ENCODE assay signal across 9 cellular contexts in the genomic region with DNA sequence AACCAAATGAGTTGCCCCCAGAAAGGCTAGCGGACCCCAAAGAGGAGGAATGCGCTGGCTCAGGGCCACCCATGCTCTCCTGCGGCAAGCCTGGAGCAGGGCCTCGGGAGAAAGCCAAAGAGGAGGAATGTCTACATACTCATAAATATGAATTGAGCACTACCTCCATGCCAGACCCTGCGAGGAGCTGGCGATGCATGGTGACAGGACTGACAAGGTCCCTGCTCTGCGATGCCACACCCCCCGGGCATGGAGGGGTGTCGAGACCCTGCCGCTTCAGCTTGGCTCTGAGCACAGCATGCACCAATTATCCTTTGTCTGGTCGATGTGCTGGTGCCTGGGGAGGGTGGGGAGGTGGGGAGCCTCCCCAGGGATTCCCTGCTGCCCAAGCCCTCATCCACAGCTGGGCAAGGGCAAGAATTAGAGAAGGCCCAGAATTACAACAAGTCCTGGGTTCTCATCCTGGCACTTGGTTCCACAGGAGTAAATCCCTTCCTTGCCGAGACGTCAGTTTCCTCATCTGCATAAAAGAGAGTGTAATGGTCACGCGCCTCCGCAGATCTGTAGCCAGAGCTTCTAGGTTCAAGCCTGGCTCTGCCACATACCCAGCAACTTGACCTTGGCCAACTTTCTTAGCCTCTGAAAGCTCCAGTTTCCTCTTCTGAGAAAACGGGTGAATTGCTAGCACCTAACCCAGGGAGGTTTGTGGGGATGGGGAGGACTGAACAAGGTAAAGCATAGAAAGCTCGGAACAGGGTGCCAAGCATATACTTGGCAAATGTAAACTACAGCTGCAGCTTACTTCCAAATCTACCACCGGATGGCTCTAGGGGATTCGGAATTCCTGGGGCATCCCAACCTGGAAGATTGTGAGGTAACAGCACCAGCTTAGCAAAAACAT.
DNase-seq lines count a peak whose midpoint lies in the region; ATAC-seq, FAIRE-seq and TF ChIP-seq lines count a peak whose summit lies in the region.
"Had no signal": no experiment of that assay in that cellular context is flagged by ENCODE, and none has a peak within 500 bp of the region (broad histone marks: within the 10 kb centered on the region; RNA-seq: fewer than 3 reads in every experiment).

No MANE protein-coding gene starts in this region.

- H2BK15ac ChIP-seq in IMR-90 (ENCODE audit: low read depth, low read length) = no peak overlapping the region

- no peak overlapping the region for H2AK5ac ChIP-seq in IMR-90 (ENCODE audit: low read depth, low read length)

- H3K36me3 ChIP-seq in IMR-90 (ENCODE audit: control insufficient read depth, insufficient read depth, low read length) = no peaks in the 10 kb centered on the region
- H3K36me3 ChIP-seq in fibroblast of lung (ENCODE audit: control insufficient read depth, insufficient read depth, low read length) = no peaks in the 10 kb centered on the region
- H3K36me3 ChIP-seq: SJCRH30 had no signal

- ATAC-seq in GM19351 (IDR thresholded peaks at IDR 0.05; ENCODE audit: unreplicated experiment) (peak; percentile 4), IMR-90 (ENCODE audit: low read depth) (peak; percentile 48)

- in situ Hi-C loops in IMR-90 (cut with MboI; ENCODE audit: low sequenced_read_pairs) = loop anchor here (5.0 to 10.0 kb wide), 2 partner anchors 480 to 1437 kb away; no protein-coding TSS in a partner anchor

- peak overlapping the region; percentile 22; the same call in 1 of the 2 replicates for H4K5ac ChIP-seq in IMR-90 (ENCODE audit: low read depth, low read length)

- H3K27me3 ChIP-seq in IMR-90 (ENCODE audit: control insufficient read depth, insufficient read depth, low read length) (no peaks in the 10 kb centered on the region; the same call in 1 of the 2 replicates), fibroblast of lung (ENCODE audit: control insufficient read depth, insufficient read depth, low read length) (no peaks in the 10 kb centered on the region)
- H3K27me3 ChIP-seq: SJCRH30 had no signal

- H4K20me1 ChIP-seq in IMR-90 (ENCODE audit: insufficient read depth, low read length) (no peaks in the 10 kb centered on the region), fibroblast of lung (ENCODE audit: control insufficient read depth, extremely low read depth, insufficient read depth, low read length) (no peaks in the 10 kb centered on the region)

- no peak overlapping the region for H3K27ac Mint-ChIP-seq in progenitor cell of endocrine pancreas
- H3K27ac Mint-ChIP-seq: memory B cell had no signal

- TF ChIP-seq CTCF in IMR-90 (conservative IDR thresholded peaks at IDR 0.05; ENCODE audit: low read depth, low read length) (no peak), fibroblast of lung (conservative IDR thresholded peaks at IDR 0.05 in 1 of 2, IDR thresholded peaks at IDR 0.05 in 1 of 2; ENCODE audit: low read depth in 1 of 2, low read length in 2 of 2) (no peak), progenitor cell of endocrine pancreas (IDR thresholded peaks at IDR 0.05; ENCODE audit: unreplicated experiment) (no peak)

- dilution Hi-C loops in IMR-90 (cut with HindIII; ENCODE audit: low sequenced_read_pairs, unreplicated experiment) = no loop called here

- H2AK9ac ChIP-seq in IMR-90 (replicated peaks; ENCODE audit: low read depth, low read length, poor library complexity) = no peak overlapping the region

- WGBS in IMR-90 (ENCODE audit: extremely low coverage in 2 of 2, insufficient read length in 1 of 2), 2 experiments = 79% methylated on average over 5 of the region's 20 CpGs; no CpG with 5 or more reads in 1 of the 2 experiments

- peak overlapping the region; percentile 43 for H4K91ac ChIP-seq in IMR-90 (ENCODE audit: insufficient read depth, low read depth, low read length)

- H3K56ac ChIP-seq in IMR-90 (ENCODE audit: extremely low read depth, insufficient read depth, low read length) = no peak overlapping the region

- peak overlapping the region; percentile 56 for H3K4me3 Mint-ChIP-seq in progenitor cell of endocrine pancreas (ENCODE audit: low read depth)
- H3K4me3 Mint-ChIP-seq: memory B cell had no signal

- TF ChIP-seq POLR2A in IMR-90 (IDR thresholded peaks at IDR 0.05; ENCODE audit: low read depth, low read length) = no peak
- no peak for TF ChIP-seq POLR2A in GM12892 (IDR thresholded peaks at IDR 0.05; ENCODE audit: low read depth, low read length)

- peak overlapping the region; percentile 58; the same call in 1 of the 2 replicates for H3K4ac ChIP-seq in IMR-90 (ENCODE audit: low read depth, low read length)

- DNase-seq in IMR-90 = no peak
- no peak for DNase-seq in fibroblast of lung (ENCODE audit: low read depth in 2 of 2)
- DNase-seq in progenitor cell of endocrine pancreas (ENCODE audit: low spot score, unreplicated experiment) = no peak
- DNase-seq in HuH-7 (ENCODE audit: low spot score) = no peak
- no peak for DNase-seq in GF-D8 (lab: John Stamatoyannopoulos, UW)
- no peak for DNase-seq in GM12892 (ENCODE audit: insufficient read length)

- H3K9me3 ChIP-seq in IMR-90 (ENCODE audit: control insufficient read depth, insufficient read depth, low read length) = no peaks in the 10 kb centered on the region
- no peaks in the 10 kb centered on the region for H3K9me3 ChIP-seq in fibroblast of lung (ENCODE audit: control insufficient read depth, insufficient read depth, low read depth, low read length)
- H3K9me3 ChIP-seq: SJCRH30 had no signal

- peaks cover 3% of the 10 kb centered on the region; the same call in 1 of the 2 replicates for H3K9me1 ChIP-seq in IMR-90 (ENCODE audit: insufficient read depth, low read length)

- no peaks in the 10 kb centered on the region for H3K79me1 ChIP-seq in IMR-90 (ENCODE audit: low read depth in 1 of 2, low read length in 2 of 2)

- H3K36me3 Mint-ChIP-seq in progenitor cell of endocrine pancreas (ENCODE audit: insufficient read depth) = no peaks in the 10 kb centered on the region
- H3K36me3 Mint-ChIP-seq: memory B cell had no signal

- POLR2A ChIA-PET in IMR-90 (lab: Charles Lee; ENCODE audit: unreplicated experiment) = no interaction called here

- peaks cover 11% of the 10 kb centered on the region for H3K4me1 ChIP-seq in IMR-90 (ENCODE audit: control insufficient read depth, insufficient read depth, low read length)
- peaks cover 16% of the 10 kb centered on the region for H3K4me1 ChIP-seq in fibroblast of lung (ENCODE audit: control insufficient read depth, extremely low read depth, insufficient read depth, low read length)
- H3K4me1 ChIP-seq: SJCRH30 had no signal

- peak overlapping the region; percentile 74 for H2BK120ac ChIP-seq in IMR-90 (ENCODE audit: low read depth, low read length)

- H3K18ac ChIP-seq in IMR-90 (ENCODE audit: low read depth, low read length) = 0 out of 2 replicates have a peak overlapping the region, but pooled peaks have one; percentile 23

- no peak overlapping the region for H3K14ac ChIP-seq in IMR-90 (replicated peaks; ENCODE audit: low read depth, low read length)

- CTCF ChIA-PET in IMR-90 (lab: Yijun Ruan, JAX) = interaction anchor here (0.6 to 2.2 kb wide), 16 partner anchors 9 to 1450 kb away, joined by 3 to 27 read pairs (median 4); a partner anchor contains a TSS

- H4K8ac ChIP-seq in IMR-90 (ENCODE audit: low read depth in 2 of 2, low read length in 2 of 2) = peak overlapping the region in 1 of 2 experiments; percentile 34; a peak in 1 of 4 replicates

- H2BK20ac ChIP-seq in IMR-90 (ENCODE audit: low read depth, low read length) = peak overlapping the region; percentile 53; the same call in 1 of the 2 replicates

- no peak overlapping the region for H3K23ac ChIP-seq in IMR-90 (ENCODE audit: low read depth, low read length)

- H3K27me3 Mint-ChIP-seq in progenitor cell of endocrine pancreas = peaks cover 7% of the 10 kb centered on the region

- no peak for TF ChIP-seq RAD21 in IMR-90 (IDR thresholded peaks at IDR 0.05; ENCODE audit: low read length)

- H3K27ac ChIP-seq in IMR-90 (ENCODE audit: insufficient read depth, low read length) (no peak overlapping the region), fibroblast of lung (ENCODE audit: insufficient read depth, low read length) (no peak overlapping the region)
- H3K27ac ChIP-seq: SJCRH30 had no signal

- no TSS peak for BruUV-seq in IMR-90 (replicated peaks; lab: Mats Ljungman, UMichigan)

- peaks cover 4% of the 10 kb centered on the region for H3K4me1 Mint-ChIP-seq in progenitor cell of endocrine pancreas (ENCODE audit: low read depth)

- H3K4me2 ChIP-seq in IMR-90 (ENCODE audit: low read depth, low read length) (peak overlapping the region; percentile 48), fibroblast of lung (ENCODE audit: extremely low read depth, insufficient read depth, low read length) (peak overlapping the region; percentile 41)

- H3K9ac ChIP-seq in IMR-90 (ENCODE audit: low read depth, low read length) = 0 out of 2 replicates have a peak overlapping the region, but pooled peaks have one; percentile 1
- H3K9ac ChIP-seq in fibroblast of lung (ENCODE audit: insufficient read depth, low read length) = no peak overlapping the region

- FAIRE-seq in GM12892 (lab: Jason Lieb, UNC) = no peak

- H2AFZ ChIP-seq in IMR-90 (replicated peaks; ENCODE audit: low read length, poor library complexity) = peak overlapping the region; percentile 90
- H2AFZ ChIP-seq in fibroblast of lung (ENCODE audit: low read length) = peak overlapping the region; percentile 54

- no peaks in the 10 kb centered on the region for H3K79me2 ChIP-seq in fibroblast of lung (ENCODE audit: control insufficient read depth, insufficient read depth, low read length)

- H2BK5ac ChIP-seq in IMR-90 (ENCODE audit: low read depth, low read length, poor library complexity, severe bottlenecking) = no peak overlapping the region

- intact Hi-C loops in IMR-90 (cut with micrococcal nuclease) = loop anchor here (1.0 to 10.0 kb wide), 5 partner anchors 137 to 1820 kb away; no protein-coding TSS in a partner anchor

- H3K4me3 ChIP-seq in IMR-90 (ENCODE audit: insufficient read depth, low read depth, low read length) (no peak overlapping the region), fibroblast of lung (replicated peaks in 1 of 4; ENCODE audit: control extremely low read depth in 1 of 4, insufficient read depth in 1 of 4, low read depth in 3 of 4, low read length in 4 of 4) (peak overlapping the region in 2 of 4 experiments; percentile 21 to 41)
- H3K4me3 ChIP-seq: SJCRH30 had no signal

- no peaks in the 10 kb centered on the region for H3K9me3 Mint-ChIP-seq in progenitor cell of endocrine pancreas (ENCODE audit: low read depth)
- H3K9me3 Mint-ChIP-seq: memory B cell had no signal

TF ChIP-seq in IMR-90, 13 proteins besides CTCF, POLR2A, EP300 and RAD21:
- TF ChIP-seq MXI1 (IDR thresholded peaks at IDR 0.05; ENCODE audit: borderline replicate concordance, low read depth, low read length) (no peak), RFX5 (IDR thresholded peaks at IDR 0.05; ENCODE audit: low read depth, low read length) (no peak), NFE2L2 (IDR thresholded peaks at IDR 0.05; ENCODE audit: low read depth, low read length) (no peak), BHLHE40 (IDR thresholded peaks at IDR 0.05; ENCODE audit: low read depth, low read length) (no peak), MAFK (IDR thresholded peaks at IDR 0.05; ENCODE audit: low read depth, low read length) (no peak), SMC3 (IDR thresholded peaks at IDR 0.05; ENCODE audit: low read depth, low read length) (no peak), MAZ (IDR thresholded peaks at IDR 0.05; ENCODE audit: borderline replicate concordance, low read depth, low read length) (no peak), CEBPB (IDR thresholded peaks at IDR 0.05; ENCODE audit: low read depth, low read length) (no peak)
TF ChIP-seq in IMR-90: peak in this region for 0.
